In genomic region chr10:59064116-59064707, GRCh38 we compare ENCODE assay signal across 23 cellular contexts.
DNase-seq lines count a peak whose midpoint lies in the region; ATAC-seq, FAIRE-seq and TF ChIP-seq lines count a peak whose summit lies in the region.
"Had no signal": no experiment of that assay in that cellular context is flagged by ENCODE, and none has a peak within 500 bp of the region (broad histone marks: within the 10 kb centered on the region; RNA-seq: fewer than 3 reads in every experiment).

No MANE protein-coding gene starts in this region.

- intact Hi-C loops in pancreas (cut with DNase I) (loop anchor here in 2 of 3 donors (10.0 kb wide), 2 partner anchors 49 to 99 kb away; no protein-coding TSS in a partner anchor), left ventricle myocardium superior (cut with micrococcal nuclease) (no loop called here)

- WGBS in pancreas, 2 donors = 19% methylated on average over 2 of the region's 2 CpGs

- FAIRE-seq in pancreas (lab: Jason Lieb, UNC) = no peak
- FAIRE-seq: GM12892, H1 had no signal

- H3K27ac ChIP-seq in caudate nucleus (ENCODE audit: low read depth, low read length) = peak overlapping the region; percentile 67
- H3K27ac ChIP-seq in pancreas = peak overlapping the region in 1 of 4 donors; percentile 29
- H3K27ac ChIP-seq: BLaER1 treated with 17β-estradiol and CSF1 and Interleukin-3, amounts not matched to agents 10 nM and 100 nM; SJCRH30 had no signal

- DNase-seq in caudate nucleus (lab: John Stamatoyannopoulos, UW) = peak in 1 of 61 donors; percentile 31
- DNase-seq in left lobe of liver (ENCODE audit: low spot score) = no peak
- DNase-seq in pancreas = no peak
- no peak for DNase-seq in left ventricle myocardium superior
- no peak for DNase-seq in COLO829 (ENCODE audit: low spot score)
- no peak for DNase-seq in activated effector memory CD4-positive, alpha-beta T cell treated with Interleukin-2 at 50 U/mL for 16 hours
- DNase-seq: Calu3; CD8-positive, alpha-beta T cell; DMS153; Kasumi-1; NCI-H1417 treated with DMSO at 0.1 percent for 48 hours; NCI-H187; NCI-H226; NCI-H510A treated with DMSO at 0.1 percent for 48 hours; NCI-H748 treated with DMSO at 0.1 percent for 48 hours; NK-92 treated with Interleukin-12 subunit alpha and Interleukin-12 subunit beta, amount 100 ng/mL, for 24 hours had no signal

- ATAC-seq in left lobe of liver = peak; percentile 48
- ATAC-seq in pancreas = peak in 3 of 4 donors; percentile 26 to 68 (median 26)
- no peak for ATAC-seq in left ventricle myocardium superior
- no peak for ATAC-seq in HG02840 (IDR thresholded peaks at IDR 0.05; ENCODE audit: low FRiP score, unreplicated experiment)
- ATAC-seq: CD8-positive, alpha-beta T cell; HCT116; Panc1 had no signal

- TF ChIP-seq CTCF in pancreas (IDR thresholded peaks at IDR 0.05) = no peak

- H3K4me3 ChIP-seq in pancreas = no peak overlapping the region
- H3K4me3 ChIP-seq: BLaER1 treated with 17β-estradiol and CSF1 and Interleukin-3, amounts not matched to agents 10 nM and 100 nM; SJCRH30 had no signal

- no peaks in the 10 kb centered on the region for H3K9me3 ChIP-seq in pancreas
- H3K9me3 ChIP-seq: BLaER1 treated with 17β-estradiol and CSF1 and Interleukin-3, amounts not matched to agents 10 nM and 100 nM; SJCRH30 had no signal

- no peaks in the 10 kb centered on the region for H3K27me3 ChIP-seq in pancreas
- H3K27me3 ChIP-seq: BLaER1 treated with 17β-estradiol and CSF1 and Interleukin-3, amounts not matched to agents 10 nM and 100 nM; SJCRH30 had no signal

- peaks cover 10 to 23% (median 19%) of the 10 kb centered on the region in 3 donors for H3K4me1 ChIP-seq in pancreas
- H3K4me1 ChIP-seq: SJCRH30 had no signal

- no peaks in the 10 kb centered on the region for H3K36me3 ChIP-seq in pancreas
- H3K36me3 ChIP-seq: BLaER1 treated with 17β-estradiol and CSF1 and Interleukin-3, amounts not matched to agents 10 nM and 100 nM; SJCRH30 had no signal

Comparison
In these comparisons a context has a peak if more than half of its experiments do, and no peak if none do; other contexts are left out.
1. ATAC-seq: peak in left lobe of liver (single experiment) and pancreas (3 of 4); none in left ventricle myocardium superior (single experiment) and HG02840 (single experiment).